In genomic region chr9:132260846-132261245, GRCh38 we compare ENCODE assay signal across 16 cellular contexts.
"Had no signal": no experiment of that assay in that cellular context is flagged by ENCODE, and none has a peak within 500 bp of the region (broad histone marks: within the 10 kb centered on the region; RNA-seq: fewer than 3 reads in every experiment).

No MANE protein-coding gene starts in this region.

- DNase-seq: activated CD4-positive, alpha-beta T cell treated with anti-CD3 and anti-CD28 coated beads for 48 hours; activated CD8-positive, alpha-beta memory T cell treated with anti-CD3 and anti-CD28 coated beads for 24 hours; activated naive CD4-positive, alpha-beta T cell treated with anti-CD3 and anti-CD28 coated beads, Interleukin-2, amount 10 ng/mL, durations not matched to agents 7 days and 5 days; hypothalamus; kidney glomerular epithelial cell; psoas muscle; stimulated activated CD4-positive, alpha-beta T cell treated with anti-CD3 and anti-CD28 coated beads, Interleukin-2, amount 100 ng/mL, for 24 hours; stimulated activated naive CD8-positive, alpha-beta T cell treated with anti-CD3 and anti-CD28 coated beads, Interleukin-15, Interleukin-2, amounts not matched to agents 100 U/mL and 50 U/mL, for 24 hours; T-helper 17 cell had no signal

- H3K4me3 ChIP-seq: psoas muscle, suprapubic skin had no signal

- H3K4me1 Mint-ChIP-seq: WTC11 had no signal

- H3K27me3 ChIP-seq: suprapubic skin had no signal

- H3K9me3 ChIP-seq: psoas muscle, suprapubic skin had no signal

- H3K27me3 Mint-ChIP-seq: central memory CD8-positive, alpha-beta T cell; T-helper 17 cell had no signal

- H3K9me3 Mint-ChIP-seq: activated naive CD4-positive, alpha-beta T cell treated with anti-CD3 and anti-CD28 coated beads, Interleukin-2, amount 10 ng/mL, durations not matched to agents 7 days and 5 days; activated T-helper 2 cell treated with anti-CD3 and anti-CD28 coated beads, Interferon-gamma antibody, Interleukin-2, Interleukin-4, amounts not matched to agents 10 μg/mL and 5 μg/mL and 100 μg/mL, durations not matched to agents 14 hours and 24 hours and 36 hours; central memory CD8-positive, alpha-beta T cell; dendritic cell treated with granulocyte-macrophage colony-stimulating factor and Interleukin-4, amounts not matched to agents 40 ng/mL and 50 ng/mL, for 4 days; WTC11 had no signal

- H3K27ac Mint-ChIP-seq: activated naive CD4-positive, alpha-beta T cell treated with anti-CD3 and anti-CD28 coated beads, Interleukin-2, amount 10 ng/mL, durations not matched to agents 7 days and 5 days; activated T-helper 2 cell treated with anti-CD3 and anti-CD28 coated beads, Interferon-gamma antibody, Interleukin-2, Interleukin-4, amounts not matched to agents 10 μg/mL and 5 μg/mL and 100 μg/mL, durations not matched to agents 14 hours and 24 hours and 36 hours; dendritic cell treated with granulocyte-macrophage colony-stimulating factor and Interleukin-4, amounts not matched to agents 40 ng/mL and 50 ng/mL, for 4 days; T-helper 17 cell; WTC11 had no signal

- H3K4me3 Mint-ChIP-seq: activated naive CD4-positive, alpha-beta T cell treated with anti-CD3 and anti-CD28 coated beads, Interleukin-2, amount 10 ng/mL, durations not matched to agents 7 days and 5 days; central memory CD8-positive, alpha-beta T cell; dendritic cell treated with granulocyte-macrophage colony-stimulating factor and Interleukin-4, amounts not matched to agents 40 ng/mL and 50 ng/mL, for 4 days; T-helper 17 cell; WTC11 had no signal

- H3K27ac ChIP-seq: psoas muscle, suprapubic skin had no signal

- ATAC-seq: esophagus mucosa; psoas muscle; sciatic nerve; stimulated activated naive CD8-positive, alpha-beta T cell treated with anti-CD3 and anti-CD28 coated beads, Interleukin-15, Interleukin-2, amounts not matched to agents 100 U/mL and 50 U/mL, for 24 hours; T-helper 17 cell; WTC11 had no signal
